ENCODE assay signal across 20 cellular contexts in the genomic region with DNA sequence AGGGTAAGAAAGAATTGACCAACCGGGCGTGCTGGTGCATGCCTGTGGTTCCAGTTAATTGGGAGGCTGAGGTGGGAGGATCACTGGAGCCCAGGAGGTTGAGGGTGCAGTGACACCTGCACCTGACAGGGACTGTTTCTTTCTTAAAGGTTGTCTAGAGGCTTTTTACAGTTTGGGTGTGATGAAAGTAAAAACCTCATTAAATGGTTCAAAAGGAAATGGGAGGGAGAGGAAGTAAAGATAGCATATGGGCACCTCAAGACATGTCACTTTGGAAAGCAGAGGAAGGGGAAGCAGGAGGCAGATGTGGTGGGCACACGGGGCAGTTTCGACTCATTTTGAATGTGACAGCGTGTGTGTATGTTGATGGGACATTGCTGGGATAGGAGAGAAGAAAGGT.
A peak's percentile ranks its signal among the peaks of the same experiment; 100 is the strongest.
DNase-seq lines count a peak whose midpoint lies in the region; ATAC-seq and TF ChIP-seq lines count a peak whose summit lies in the region.
"Had no signal": no experiment of that assay in that cellular context is flagged by ENCODE, and none has a peak within 500 bp of the region (broad histone marks: within the 10 kb centered on the region; RNA-seq: fewer than 3 reads in every experiment).

No MANE protein-coding gene starts in this region.

- no peak for TF ChIP-seq CTCF in natural killer cell (IDR thresholded peaks at IDR 0.05)
- no peak for TF ChIP-seq CTCF in heart left ventricle (IDR thresholded peaks at IDR 0.05)

- no peak overlapping the region for H3K4me3 ChIP-seq in heart left ventricle
- H3K4me3 ChIP-seq: K562, upper lobe of left lung had no signal

- H3K9me3 ChIP-seq in heart left ventricle, result no peaks in the 10 kb centered on the region
- H3K9me3 ChIP-seq: upper lobe of left lung had no signal

- no peak overlapping the region for H3K4me3 Mint-ChIP-seq in activated CD4-positive, alpha-beta T cell treated with anti-CD3 and anti-CD28 coated beads for 36 hours
- no peak overlapping the region for H3K4me3 Mint-ChIP-seq in activated CD8-positive, alpha-beta T cell treated with anti-CD3 and anti-CD28 coated beads, Interleukin-2, amount 10 ng/mL, durations not matched to agents 7 days and 5 days
- no peak overlapping the region for H3K4me3 Mint-ChIP-seq in natural killer cell

- POLR2A ChIA-PET in activated CD4-positive, alpha-beta T cell treated with anti-CD3 and anti-CD28 coated beads for 36 hours (lab: Charles Lee), result no interaction called here
- POLR2A ChIA-PET in activated CD8-positive, alpha-beta T cell treated with anti-CD3 and anti-CD28 coated beads, Interleukin-2, amount 10 ng/mL, durations not matched to agents 7 days and 5 days (lab: Charles Lee), result no interaction called here

- 82 to 88% (median 84%) methylated on average over 5 of the region's 5 CpGs for WGBS in heart left ventricle, 4 donors

- H3K27me3 Mint-ChIP-seq in activated CD4-positive, alpha-beta T cell treated with anti-CD3 and anti-CD28 coated beads for 36 hours, result no peaks in the 10 kb centered on the region
- no peaks in the 10 kb centered on the region for H3K27me3 Mint-ChIP-seq in activated CD8-positive, alpha-beta T cell treated with anti-CD3 and anti-CD28 coated beads, Interleukin-2, amount 10 ng/mL, durations not matched to agents 7 days and 5 days (ENCODE audit: low read depth)
- no peaks in the 10 kb centered on the region for H3K27me3 Mint-ChIP-seq in natural killer cell (ENCODE audit: low read depth in 2 of 2)

- CTCF ChIA-PET in activated CD4-positive, alpha-beta T cell treated with anti-CD3 and anti-CD28 coated beads for 36 hours (lab: Charles Lee), result no interaction called here
- CTCF ChIA-PET in activated CD8-positive, alpha-beta T cell treated with anti-CD3 and anti-CD28 coated beads, Interleukin-2, amount 10 ng/mL, durations not matched to agents 7 days and 5 days (lab: Charles Lee), result no interaction called here

- no peak for ATAC-seq in activated CD4-positive, alpha-beta T cell treated with anti-CD3 and anti-CD28 coated beads for 36 hours
- ATAC-seq in activated CD8-positive, alpha-beta T cell treated with anti-CD3 and anti-CD28 coated beads, Interleukin-2, amount 10 ng/mL, durations not matched to agents 7 days and 5 days, result no peak
- no peak for ATAC-seq in natural killer cell
- no peak for ATAC-seq in HG03025 (IDR thresholded peaks at IDR 0.05; ENCODE audit: low FRiP score, unreplicated experiment)
- no peak for ATAC-seq in heart left ventricle
- ATAC-seq: K562, Right ventricle myocardium inferior had no signal

- H3K4me1 Mint-ChIP-seq in activated CD4-positive, alpha-beta T cell treated with anti-CD3 and anti-CD28 coated beads for 36 hours, result peaks cover 59% of the 10 kb centered on the region
- H3K4me1 Mint-ChIP-seq in activated CD8-positive, alpha-beta T cell treated with anti-CD3 and anti-CD28 coated beads, Interleukin-2, amount 10 ng/mL, durations not matched to agents 7 days and 5 days (ENCODE audit: low read depth), result peaks cover 53% of the 10 kb centered on the region
- peaks cover 15 to 31% of the 10 kb centered on the region in 2 donors for H3K4me1 Mint-ChIP-seq in natural killer cell

- intact Hi-C loops in activated CD4-positive, alpha-beta T cell treated with anti-CD3 and anti-CD28 coated beads for 36 hours (cut with DNase I, micrococcal nuclease), result loop anchor here in 1 of 2 experiments (10.0 kb wide), 1 partner anchor 218 kb away; no protein-coding TSS in a partner anchor
- intact Hi-C loops in natural killer cell (cut with micrococcal nuclease) (no loop called here), heart left ventricle (cut with DNase I) (loop anchor here in 6 of 10 donors (10.0 kb wide), 6 partner anchors 202 to 662 kb away; partner anchors contain the start of gene MLLT10 (in 1 of the 6))

- peaks cover 0 to 92% (median 80%) of the 10 kb centered on the region in 9 donors for H3K36me3 ChIP-seq in heart left ventricle

- peaks cover 0 to 7% (median 2%) of the 10 kb centered on the region in 12 donors for H3K4me1 ChIP-seq in heart left ventricle
- H3K4me1 ChIP-seq: upper lobe of left lung had no signal

- H3K9me3 Mint-ChIP-seq in activated CD4-positive, alpha-beta T cell treated with anti-CD3 and anti-CD28 coated beads for 36 hours (ENCODE audit: low read depth), result no peaks in the 10 kb centered on the region
- H3K9me3 Mint-ChIP-seq in activated CD8-positive, alpha-beta T cell treated with anti-CD3 and anti-CD28 coated beads, Interleukin-2, amount 10 ng/mL, durations not matched to agents 7 days and 5 days (ENCODE audit: insufficient read depth), result no peaks in the 10 kb centered on the region
- H3K9me3 Mint-ChIP-seq in natural killer cell, result no peaks in the 10 kb centered on the region

- no peak for TF ChIP-seq POLR2A in heart left ventricle (IDR thresholded peaks at IDR 0.05)

- no peak for DNase-seq in activated CD4-positive, alpha-beta T cell treated with anti-CD3 and anti-CD28 coated beads for 36 hours
- no peak for DNase-seq in activated CD4-positive, alpha-beta T cell treated with anti-CD3 and anti-CD28 coated beads, Interleukin-2, amount 50 U/mL, for 4 hours
- peak; percentile 88 to 90 for DNase-seq in Kasumi-1 (lab: John Stamatoyannopoulos, UW)
- DNase-seq in activated CD8-positive, alpha-beta T cell treated with anti-CD3 and anti-CD28 coated beads, Interleukin-2, amount 10 ng/mL, durations not matched to agents 7 days and 5 days, result no peak
- DNase-seq in natural killer cell, result no peak
- no peak for DNase-seq in DMS79 treated with DMSO at 0.1 percent for 48 hours (lab: John Stamatoyannopoulos, UW)
- no peak for DNase-seq in heart left ventricle
- DNase-seq: activated CD4-positive, alpha-beta T cell treated with anti-CD3 and anti-CD28 coated beads for 48 hours; activated effector memory CD4-positive, alpha-beta T cell treated with Interleukin-2 at 50 U/mL for 16 hours; head of caudate nucleus; mesenchymal stem cell; NCI-H146; NCI-H345; NK-92 treated with Interleukin-12 subunit alpha and Interleukin-12 subunit beta, amount 100 ng/mL, for 24 hours; stimulated activated CD4-positive, alpha-beta T cell treated with anti-CD3 and anti-CD28 coated beads, Interleukin-4, amount 100 ng/mL, for 24 hours; T-helper 9 cell; upper lobe of left lung had no signal

- peaks cover 43% of the 10 kb centered on the region for H3K36me3 Mint-ChIP-seq in activated CD4-positive, alpha-beta T cell treated with anti-CD3 and anti-CD28 coated beads for 36 hours (ENCODE audit: low read depth)
- peaks cover 47% of the 10 kb centered on the region for H3K36me3 Mint-ChIP-seq in activated CD8-positive, alpha-beta T cell treated with anti-CD3 and anti-CD28 coated beads, Interleukin-2, amount 10 ng/mL, durations not matched to agents 7 days and 5 days (ENCODE audit: low read depth)
- H3K36me3 Mint-ChIP-seq in natural killer cell, result no peaks in the 10 kb centered on the region

- no peak overlapping the region for H3K27ac ChIP-seq in heart left ventricle
- H3K27ac ChIP-seq: upper lobe of left lung had no signal

- H3K27me3 ChIP-seq in heart left ventricle, result no peaks in the 10 kb centered on the region
- H3K27me3 ChIP-seq: upper lobe of left lung had no signal

- peak overlapping the region; percentile 42 for H3K27ac Mint-ChIP-seq in activated CD4-positive, alpha-beta T cell treated with anti-CD3 and anti-CD28 coated beads for 36 hours
- peak overlapping the region; percentile 71 for H3K27ac Mint-ChIP-seq in activated CD8-positive, alpha-beta T cell treated with anti-CD3 and anti-CD28 coated beads, Interleukin-2, amount 10 ng/mL, durations not matched to agents 7 days and 5 days
- H3K27ac Mint-ChIP-seq in natural killer cell, result peak overlapping the region; percentile 2 to 3

Comparison
In these comparisons a context has a peak if more than half of its experiments do, and no peak if none do; other contexts are left out.
1. DNase-seq: peak in Kasumi-1 (2 of 2); none in activated CD4-positive, alpha-beta T cell treated with anti-CD3 and anti-CD28 coated beads for 36 hours (single experiment), activated CD4-positive, alpha-beta T cell treated with anti-CD3 and anti-CD28 coated beads, Interleukin-2, amount 50 U/mL, for 4 hours (0 of 2), activated CD8-positive, alpha-beta T cell treated with anti-CD3 and anti-CD28 coated beads, Interleukin-2, amount 10 ng/mL, durations not matched to agents 7 days and 5 days (single experiment), natural killer cell (single experiment), DMS79 treated with DMSO at 0.1 percent for 48 hours (single experiment) and heart left ventricle (0 of 5).
2. H3K27ac Mint-ChIP-seq: peak in every context shown above with its lines; median percentile 71 in activated CD8-positive, alpha-beta T cell treated with anti-CD3 and anti-CD28 coated beads, Interleukin-2, amount 10 ng/mL, durations not matched to agents 7 days and 5 days; 42 in activated CD4-positive, alpha-beta T cell treated with anti-CD3 and anti-CD28 coated beads for 36 hours; 2 in natural killer cell.